In the genomic region with DNA sequence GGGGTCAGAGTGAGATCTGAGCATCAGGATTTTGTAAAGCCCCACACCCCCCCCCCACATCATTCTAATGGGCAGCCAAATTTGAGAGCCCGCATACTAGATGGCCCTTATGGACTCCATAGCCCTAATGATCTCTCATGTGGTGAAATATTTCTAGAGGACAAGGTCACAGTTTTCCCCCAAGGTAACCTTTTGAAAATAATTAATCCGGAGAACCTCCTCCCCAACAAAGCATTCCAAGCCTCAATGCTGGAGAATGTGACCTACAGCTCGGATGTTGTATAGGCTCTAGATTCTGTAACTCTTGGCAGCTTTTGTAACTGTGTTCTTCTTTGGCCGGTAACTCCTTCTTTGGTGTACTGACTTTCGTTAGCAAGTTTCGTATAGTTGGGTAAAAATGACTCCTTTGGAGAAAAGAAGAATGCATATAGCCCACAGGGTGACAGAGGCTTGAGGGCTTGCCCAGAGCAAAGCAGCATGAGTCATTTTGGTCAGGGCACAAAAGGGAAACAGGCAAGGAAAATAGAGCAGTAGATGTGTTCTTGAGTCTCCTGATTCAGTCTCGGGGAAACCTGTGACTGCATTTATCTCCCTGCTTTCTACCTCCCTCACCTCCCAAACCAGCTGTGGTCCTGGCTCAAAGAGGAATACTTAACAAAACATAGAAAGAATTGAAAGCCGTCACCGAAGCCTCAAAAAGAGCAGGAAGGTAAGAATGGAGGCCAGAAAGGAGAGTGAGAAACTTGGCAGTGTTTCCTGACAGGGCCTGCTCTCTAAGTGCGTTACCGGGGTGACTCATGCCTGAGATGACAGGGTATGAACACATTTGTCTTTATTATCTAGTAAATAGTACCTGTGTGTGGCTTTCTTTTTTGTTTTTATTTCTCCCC, we compare ENCODE assay signal across 8 cellular contexts. TPM values are rescaled to one million over a fixed set of nuclear protein-coding genes. Genes with fewer than 3 reads are reported as not detected.
DNase-seq lines count a peak whose midpoint lies in the region; ATAC-seq and TF ChIP-seq lines count a peak whose summit lies in the region.

No MANE protein-coding gene starts in this region.

- ATAC-seq in GM19324 (IDR thresholded peaks at IDR 0.05; ENCODE audit: low FRiP score, unreplicated experiment) (no peak), GM18909 (IDR thresholded peaks at IDR 0.05; ENCODE audit: poor library complexity, unreplicated experiment) (no peak), GM21576 (IDR thresholded peaks at IDR 0.05; ENCODE audit: unreplicated experiment) (no peak)

- H3K27me3 Mint-ChIP-seq in activated T-cell treated with anti-CD3 and anti-CD28 coated beads, Interleukin-2, amount 50 U/mL, for 24 hours = peaks cover 3% of the 10 kb centered on the region

- no peak overlapping the region for H2AK5ac ChIP-seq in mesendoderm (ENCODE audit: low read length)

- no peak overlapping the region for H3K4me2 ChIP-seq in mesendoderm (ENCODE audit: low read length)

- peaks cover 0 to 9% of the 10 kb centered on the region in 2 donors for H3K4me1 ChIP-seq in adrenal gland (replicated peaks in 1 of 2)
- peaks cover 6% of the 10 kb centered on the region for H3K4me1 ChIP-seq in mesendoderm (ENCODE audit: control insufficient read depth, low read depth, low read length)

- peak overlapping the region; percentile 47 for H3K4me3 Mint-ChIP-seq in activated T-cell treated with anti-CD3 and anti-CD28 coated beads, Interleukin-2, amount 50 U/mL, for 24 hours

- no peaks in the 10 kb centered on the region for H3K36me3 Mint-ChIP-seq in activated T-cell treated with anti-CD3 and anti-CD28 coated beads, Interleukin-2, amount 50 U/mL, for 24 hours (ENCODE audit: low read depth)

- no peak overlapping the region for H2BK120ac ChIP-seq in mesendoderm (ENCODE audit: low read depth, low read length)

- DNase-seq in activated T-cell treated with anti-CD3 and anti-CD28 coated beads, Interleukin-2, amount 50 U/mL, for 24 hours = no peak
- DNase-seq in activated T-cell treated with anti-CD3 and anti-CD28 coated beads, Interleukin-2, amount 50 U/mL, for 1 hour = no peak
- peak; percentile 40 for DNase-seq in NCI-H2081 treated with DMSO at 0.1 percent for 48 hours (lab: John Stamatoyannopoulos, UW)
- peak; percentile 46 to 82 (median 76) for DNase-seq in adrenal gland
- peak; percentile 55 for DNase-seq in mesendoderm

- H3K27me3 ChIP-seq in adrenal gland (no peaks in the 10 kb centered on the region), mesendoderm (ENCODE audit: insufficient read depth, low read length, poor library complexity) (no peaks in the 10 kb centered on the region)

- intact Hi-C loops in adrenal gland (cut with DNase I) = no loop called here

- H3K18ac ChIP-seq in mesendoderm (ENCODE audit: low read length) = no peak overlapping the region

- H3K4me1 Mint-ChIP-seq in activated T-cell treated with anti-CD3 and anti-CD28 coated beads, Interleukin-2, amount 50 U/mL, for 24 hours (ENCODE audit: low read depth) = peaks cover 48% of the 10 kb centered on the region

- WGBS in adrenal gland, 4 donors = 33 to 46% (median 42%) methylated on average over 11 of the region's 11 CpGs
- WGBS in mesendoderm (ENCODE audit: extremely low coverage, insufficient coverage, low lambda C conversion rate) = no CpG with 5 or more reads among the region's 11 CpGs

- H3K27ac ChIP-seq in adrenal gland (peak overlapping the region in 4 of 5 donors; percentile 54 to 82 (median 64)), mesendoderm (ENCODE audit: low read depth, low read length) (no peak overlapping the region)

- no peak overlapping the region for H3K23ac ChIP-seq in mesendoderm (ENCODE audit: low read length)

- H3K79me2 ChIP-seq in mesendoderm (ENCODE audit: control insufficient read depth, insufficient read depth, low read length) = no peaks in the 10 kb centered on the region

- no peak overlapping the region for H2BK5ac ChIP-seq in mesendoderm (ENCODE audit: low read length)

- H4K5ac ChIP-seq in mesendoderm (ENCODE audit: low read length) = no peak overlapping the region

- no peaks in the 10 kb centered on the region for H3K9me3 ChIP-seq in adrenal gland (replicated peaks in 1 of 3)

- no peak overlapping the region for H3K56ac ChIP-seq in mesendoderm (ENCODE audit: low read length)

- H3K4ac ChIP-seq in mesendoderm (ENCODE audit: low read depth, low read length) = no peak overlapping the region

- H3K27ac Mint-ChIP-seq in activated T-cell treated with anti-CD3 and anti-CD28 coated beads, Interleukin-2, amount 50 U/mL, for 24 hours = peak overlapping the region; percentile 94

- H2BK15ac ChIP-seq in mesendoderm (replicated peaks; ENCODE audit: low read depth) = no peak overlapping the region

- no peaks in the 10 kb centered on the region for H3K9me3 Mint-ChIP-seq in activated T-cell treated with anti-CD3 and anti-CD28 coated beads, Interleukin-2, amount 50 U/mL, for 24 hours

- peak in 1 of 2 donors; percentile 22 for TF ChIP-seq POLR2A in adrenal gland (IDR thresholded peaks at IDR 0.05)

- no peak overlapping the region for H4K8ac ChIP-seq in mesendoderm (ENCODE audit: low read depth, low read length)

- no peaks in the 10 kb centered on the region for H3K79me1 ChIP-seq in mesendoderm (ENCODE audit: low read length)

- no peak overlapping the region for H3K9ac ChIP-seq in mesendoderm (ENCODE audit: low read length)

- H3K36me3 ChIP-seq in adrenal gland (replicated peaks in 1 of 2) (no peaks in the 10 kb centered on the region), mesendoderm (ENCODE audit: control insufficient read depth, insufficient read depth, low read length) (no peaks in the 10 kb centered on the region)

- H3K4me3 ChIP-seq in adrenal gland (no peak overlapping the region), mesendoderm (ENCODE audit: low read length) (no peak overlapping the region)

- TF ChIP-seq CTCF in adrenal gland (IDR thresholded peaks at IDR 0.05) = no peak

RNA-seq across cellular contexts. Expression of gene XPA, which starts 6.5 kb away (rescaled TPM):
- 10 to 100 TPM in 7 of 8 donors, 1 to 10 TPM in 1; 7.5 to 17.5 (median 15.3) TPM for total RNA-seq in adrenal gland
- polyA plus RNA-seq in adrenal gland = 10 to 100 TPM in 2 of 3 donors, 1 to 10 TPM in 1; 8.9 to 18.0 (median 15.4) TPM
- 8.1 TPM for polyA plus RNA-seq in mesendoderm (2013, experiment 1 of 2)
- polyA plus RNA-seq in mesendoderm (2013, experiment 2 of 2) = 7.9 TPM

Comparison
In these comparisons a context has a peak if more than half of its experiments do, and no peak if none do; other contexts are left out.
1. DNase-seq: peak in NCI-H2081 treated with DMSO at 0.1 percent for 48 hours (single experiment), adrenal gland (7 of 7) and mesendoderm (single experiment); none in activated T-cell treated with anti-CD3 and anti-CD28 coated beads, Interleukin-2, amount 50 U/mL, for 24 hours (single experiment) and activated T-cell treated with anti-CD3 and anti-CD28 coated beads, Interleukin-2, amount 50 U/mL, for 1 hour (single experiment).